8 cellular contexts compared by ENCODE assay signal in genomic region chr7:2633538-2634264, GRCh38. TPM values are rescaled to one million over a fixed set of nuclear protein-coding genes. Genes with fewer than 3 reads are reported as not detected.
A peak's percentile ranks its signal among the peaks of the same experiment; 100 is the strongest.
DNase-seq lines count a peak whose midpoint lies in the region; ATAC-seq, FAIRE-seq and TF ChIP-seq lines count a peak whose summit lies in the region.

No MANE protein-coding gene starts in this region.

- POLR2A ChIA-PET in endothelial cell of umbilical vein (lab: Charles Lee), result no interaction called here

- H3K27me3 ChIP-seq in endothelial cell of umbilical vein (ENCODE audit: control insufficient read depth in 2 of 2, insufficient read depth in 2 of 2, low read length in 2 of 2), result no peaks in the 10 kb centered on the region

- CTCF ChIA-PET in endothelial cell of umbilical vein (lab: Charles Lee), result interaction anchor here (1.0 to 6.1 kb wide), 3 partner anchors 20 to 28 kb away, joined by 3 to 42 read pairs (median 4); no protein-coding TSS in a partner anchor

- H3K4me2 ChIP-seq in endothelial cell of umbilical vein (ENCODE audit: insufficient read depth, low read length), result peak overlapping the region; percentile 89

- H4K20me1 ChIP-seq in endothelial cell of umbilical vein (replicated peaks; ENCODE audit: control insufficient read depth, extremely low read depth, insufficient read depth, low read length), result peaks cover 3% of the 10 kb centered on the region

- peaks cover 0 to 4% of the 10 kb centered on the region in 2 experiments for H3K36me3 ChIP-seq in endothelial cell of umbilical vein (ENCODE audit: control insufficient read depth in 2 of 2, extremely low read depth in 1 of 2, insufficient read depth in 2 of 2, low read length in 2 of 2)

- peak overlapping the region; percentile 97 for H3K9ac ChIP-seq in endothelial cell of umbilical vein (replicated peaks; ENCODE audit: extremely low read depth, insufficient read depth, low read length)

- ATAC-seq in GM19324 (IDR thresholded peaks at IDR 0.05; ENCODE audit: low FRiP score, unreplicated experiment), result no peak

- peaks cover 31% of the 10 kb centered on the region for H3K4me1 ChIP-seq in endothelial cell of umbilical vein (ENCODE audit: control insufficient read depth, extremely low read depth, insufficient read depth, low read length)

- peak overlapping the region; percentile 79 for H3K4me3 ChIP-seq in HFF-Myc (replicated peaks; ENCODE audit: low read depth, low read length)
- peak overlapping the region; percentile 80 to 97 (median 83) for H3K4me3 ChIP-seq in endothelial cell of umbilical vein (replicated peaks in 1 of 3; ENCODE audit: insufficient read depth in 1 of 3, low read depth in 1 of 3, low read length in 3 of 3)

- H3K9me1 ChIP-seq in endothelial cell of umbilical vein (replicated peaks; ENCODE audit: control insufficient read depth, extremely low read depth, insufficient read depth, low read length), result no peaks in the 10 kb centered on the region

- dilution Hi-C loops in endothelial cell of umbilical vein (cut with MboI; ENCODE audit: extremely low pct_ligation_motif_present, low sequenced_read_pairs), result no loop called here

- intact Hi-C loops in endothelial cell of umbilical vein (cut with micrococcal nuclease), result loop anchor here (1.0 to 10.0 kb wide), 4 partner anchors 8 to 159 kb away; partner anchors contain the start of genes BRAT1 and GRIFIN

- H2AFZ ChIP-seq in endothelial cell of umbilical vein (ENCODE audit: low read depth, low read length), result no peak overlapping the region

- no peaks in the 10 kb centered on the region for H3K9me3 ChIP-seq in endothelial cell of umbilical vein (replicated peaks; ENCODE audit: control insufficient read depth, insufficient read depth, low read length)

- FAIRE-seq in endothelial cell of umbilical vein (lab: Jason Lieb, UNC), result peak; percentile 74

- TF ChIP-seq POLR2A in endothelial cell of umbilical vein (IDR thresholded peaks at IDR 0.05; ENCODE audit: low read depth, low read length), result no peak

- BruUV-seq in endothelial cell of umbilical vein (replicated peaks; lab: Mats Ljungman, UMichigan), result no TSS peak

- H3K79me2 ChIP-seq in endothelial cell of umbilical vein (ENCODE audit: control insufficient read depth, insufficient read depth, low read length), result peaks cover 68% of the 10 kb centered on the region

- peak overlapping the region; percentile 90 for H3K27ac ChIP-seq in endothelial cell of umbilical vein (ENCODE audit: insufficient read depth, low read depth, low read length)

- TF ChIP-seq CTCF in HFF-Myc (IDR thresholded peaks at IDR 0.05; ENCODE audit: low read depth, low read length, missing control alignments) (no peak), endothelial cell of umbilical vein (IDR thresholded peaks at IDR 0.05; ENCODE audit: extremely low read depth in 1 of 2, insufficient read depth in 1 of 2, low read depth in 1 of 2, low read length in 2 of 2) (no peak)

- peak; percentile 86 for DNase-seq in AG08395 (ENCODE audit: low spot score)
- DNase-seq in HFF-Myc (ENCODE audit: extremely low read depth, low read depth), result no peak
- DNase-seq in activated CD4-positive, alpha-beta T cell treated with anti-CD3 and anti-CD28 coated beads, Interleukin-2, amount 50 U/mL, for 4 hours, result peak; percentile 20 to 32
- DNase-seq in endothelial cell of umbilical vein (ENCODE audit: low read depth, low spot score), result peak; percentile 50
- peak; percentile 91 for DNase-seq in myocyte (ENCODE audit: low read depth)
- DNase-seq in superior temporal gyrus (ENCODE audit: extremely low spot score), result peak; percentile 53
- DNase-seq in NCI-H1694 (lab: John Stamatoyannopoulos, UW), result no peak

TF ChIP-seq in endothelial cell of umbilical vein, 7 proteins besides CTCF, POLR2A, EP300 and RAD21:
- TF ChIP-seq FOS (IDR thresholded peaks at IDR 0.05; ENCODE audit: borderline replicate concordance, insufficient read depth, low read length) (peak; percentile 59), GATA2 (IDR thresholded peaks at IDR 0.05; ENCODE audit: insufficient read depth, insufficient read length, low read depth, low read length) (no peak)

RNA-seq across cellular contexts. Expression of gene TTYH3, which starts 1.9 kb away (rescaled TPM):
- total RNA-seq in endothelial cell of umbilical vein (277 and 280 TPM in 2 replicates), myocyte (27.6 and 29.1 TPM in 2 replicates)
- polyA plus RNA-seq in endothelial cell of umbilical vein, result 143 and 192 TPM in 2 replicates
- 79.9 and 112 TPM in 2 replicates for polyA plus RNA-seq in endothelial cell of umbilical vein (2011; cell fraction: cytosol; rRNA removed)
- polyA plus RNA-seq in endothelial cell of umbilical vein (2011; cell fraction: nucleus; rRNA removed), result 107 and 132 TPM in 2 replicates
- 116 and 150 TPM in 2 replicates for polyA plus RNA-seq in endothelial cell of umbilical vein (2012)
- polyA minus RNA-seq in endothelial cell of umbilical vein, result 107 and 122 TPM in 2 replicates
- 4.9 TPM for polyA minus RNA-seq in endothelial cell of umbilical vein (2011; cell fraction: cytosol; rRNA and poly(A)+ RNA removed)
- polyA minus RNA-seq in endothelial cell of umbilical vein (2011; cell fraction: nucleus; rRNA and poly(A)+ RNA removed), result 45.1 and 83.7 TPM in 2 replicates
- 46.4 TPM for polyA plus RNA-seq in myocyte (2012)

RNA-seq across cellular contexts. Expression of gene AMZ1, which starts 54.3 kb away (rescaled TPM):
- total RNA-seq in endothelial cell of umbilical vein, result not detected in 2 replicates
- polyA plus RNA-seq in endothelial cell of umbilical vein, result not detected in 2 replicates
- polyA plus RNA-seq in endothelial cell of umbilical vein (2011; cell fraction: cytosol; rRNA removed), result not detected in 2 replicates
- not detected in 2 replicates for polyA plus RNA-seq in endothelial cell of umbilical vein (2011; cell fraction: nucleus; rRNA removed)
- 0.09 and 0.10 TPM in 2 replicates for polyA plus RNA-seq in endothelial cell of umbilical vein (2012)
- polyA minus RNA-seq in endothelial cell of umbilical vein, result not detected in 2 replicates
- not detected for polyA minus RNA-seq in endothelial cell of umbilical vein (2011; cell fraction: cytosol; rRNA and poly(A)+ RNA removed)
- not detected in 2 replicates for polyA minus RNA-seq in endothelial cell of umbilical vein (2011; cell fraction: nucleus; rRNA and poly(A)+ RNA removed)
- 0.11 TPM in 1 of 2 replicates, not detected in the other for total RNA-seq in myocyte
- polyA plus RNA-seq in myocyte (2012), result 2.3 TPM

Comparison
In these comparisons a context has a peak if more than half of its experiments do, and no peak if none do; other contexts are left out.
1. DNase-seq: peak in AG08395 (single experiment), activated CD4-positive, alpha-beta T cell treated with anti-CD3 and anti-CD28 coated beads, Interleukin-2, amount 50 U/mL, for 4 hours (2 of 2), endothelial cell of umbilical vein (single experiment), myocyte (single experiment) and superior temporal gyrus (single experiment); none in HFF-Myc (single experiment) and NCI-H1694 (single experiment).